1 cellular context compared by ENCODE assay signal in the genomic region with DNA sequence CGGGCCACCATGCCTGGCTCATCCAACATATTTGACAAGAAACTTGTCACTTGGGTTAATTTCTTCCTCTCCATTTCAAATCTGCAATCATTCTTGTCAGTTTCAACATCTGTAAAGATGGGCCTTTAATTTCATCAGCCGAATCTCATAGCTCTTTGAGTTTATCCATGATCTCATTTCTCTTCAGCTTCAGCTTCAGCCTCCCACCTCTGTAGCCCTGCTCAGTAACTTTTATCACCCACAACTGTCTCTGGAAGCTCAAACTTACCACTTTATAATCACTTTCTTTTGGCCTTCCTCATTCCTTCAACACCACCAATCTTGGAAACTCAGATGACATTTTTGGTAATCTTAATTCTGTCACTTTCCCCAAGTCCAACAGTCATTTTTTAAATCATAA.
TF ChIP-seq lines count a peak whose summit lies in the region.

No MANE protein-coding gene starts in this region.

TF ChIP-seq in K562, 482 proteins besides CTCF, POLR2A, EP300 and RAD21 (continued from another document):
- TF ChIP-seq ZNF175 (CRISPR knock-in tag; IDR thresholded peaks at IDR 0.05; ENCODE audit: low read depth) (peak; percentile 65; the same call in 1 of the 2 replicates), GABPA (tag; conservative IDR thresholded peaks at IDR 0.05; ENCODE audit: low read depth) (0 out of 2 replicates have a peak, but pooled peaks have one; percentile 7), DPF2 (IDR thresholded peaks at IDR 0.05) (peak; percentile 58; the same call in 1 of the 2 replicates), CBFA2T3 (IDR thresholded peaks at IDR 0.05) (no peak), SMARCA4 (IDR thresholded peaks at IDR 0.05) (0 out of 2 replicates have a peak, but pooled peaks have one; percentile 16), ATF7 (IDR thresholded peaks at IDR 0.05) (peak; percentile 74; the same call in 1 of the 2 replicates), SPI1 (IDR thresholded peaks at IDR 0.05; ENCODE audit: borderline replicate concordance, low read depth, low read length) (peak; percentile 51; the same call in 1 of the 2 replicates), TCF3 (CRISPR knock-in tag; IDR thresholded peaks at IDR 0.05) (peak; percentile 42; the same call in 1 of the 2 replicates), TEAD4 (IDR thresholded peaks at IDR 0.05; ENCODE audit: low read length) (peak; percentile 34; the same call in 1 of the 2 replicates), TEAD4 (CRISPR knock-in tag; IDR thresholded peaks at IDR 0.05; ENCODE audit: borderline replicate concordance) (no peak), COPS2 (conservative IDR thresholded peaks at IDR 0.05) (no peak), ZNF57 (CRISPR knock-in tag; IDR thresholded peaks at IDR 0.05) (no peak), ZNF224 (CRISPR knock-in tag; IDR thresholded peaks at IDR 0.05) (no peak), MEIS2 (IDR thresholded peaks at IDR 0.05; ENCODE audit: partially characterized antibody) (peak; percentile 64), FOSL1 (tag; conservative IDR thresholded peaks at IDR 0.05) (0 out of 2 replicates have a peak, but pooled peaks have one; percentile 20), JUND (IDR thresholded peaks at IDR 0.05; ENCODE audit: borderline replicate concordance, low read depth, low read length) (peak; percentile 44), JUND (tag; IDR thresholded peaks at IDR 0.05; ENCODE audit: borderline replicate concordance, low read depth, low read length) (no peak; the same call in 2 of the 3 replicates), MAZ (CRISPR knock-in tag; conservative IDR thresholded peaks at IDR 0.05 in 1 of 2, IDR thresholded peaks at IDR 0.05 in 1 of 2) (peak in 1 of 2 experiments; percentile 69; a peak in 2 of 4 replicates), CEBPG (CRISPR knock-in tag; IDR thresholded peaks at IDR 0.05) (0 out of 2 replicates have a peak, but pooled peaks have one; percentile 58), CEBPG (tag; conservative IDR thresholded peaks at IDR 0.05 in 1 of 2, IDR thresholded peaks at IDR 0.05 in 1 of 2) (peak in 1 of 2 experiments; percentile 64; a peak in 1 of 4 replicates), ELF1 (tag; IDR thresholded peaks at IDR 0.05) (0 out of 2 replicates have a peak, but pooled peaks have one; percentile 41), TBL1XR1 (IDR thresholded peaks at IDR 0.05; ENCODE audit: low read length in 2 of 2) (0 out of 4 replicates have a peak, but pooled peaks of 1 of the 2 experiments have one; percentile 24), ZZZ3 (IDR thresholded peaks at IDR 0.05) (no peak), ZNF384 (IDR thresholded peaks at IDR 0.05; ENCODE audit: low read depth, low read length) (no peak)
- TF ChIP-seq, protein P1, sequence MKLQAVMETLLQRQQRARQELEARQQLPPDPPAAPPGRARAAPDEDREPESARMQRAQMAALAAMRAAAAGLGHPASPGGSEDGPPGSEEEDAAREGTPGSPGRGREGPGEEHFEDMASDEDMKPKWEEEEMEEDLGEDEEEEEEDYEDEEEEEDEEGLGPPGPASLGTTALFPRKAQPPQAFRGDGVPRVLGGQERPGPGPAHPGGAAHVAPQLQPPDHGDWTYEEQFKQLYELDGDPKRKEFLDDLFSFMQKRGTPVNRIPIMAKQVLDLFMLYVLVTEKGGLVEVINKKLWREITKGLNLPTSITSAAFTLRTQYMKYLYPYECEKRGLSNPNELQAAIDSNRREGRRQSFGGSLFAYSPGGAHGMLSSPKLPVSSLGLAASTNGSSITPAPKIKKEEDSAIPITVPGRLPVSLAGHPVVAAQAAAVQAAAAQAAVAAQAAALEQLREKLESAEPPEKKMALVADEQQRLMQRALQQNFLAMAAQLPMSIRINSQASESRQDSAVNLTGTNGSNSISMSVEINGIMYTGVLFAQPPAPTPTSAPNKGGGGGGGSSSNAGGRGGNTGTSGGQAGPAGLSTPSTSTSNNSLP (IDR thresholded peaks at IDR 0.05; ENCODE audit: borderline replicate concordance, low read depth, low read length): peak; percentile 62; the same call in 1 of the 2 replicates
- TF ChIP-seq, protein P2, sequence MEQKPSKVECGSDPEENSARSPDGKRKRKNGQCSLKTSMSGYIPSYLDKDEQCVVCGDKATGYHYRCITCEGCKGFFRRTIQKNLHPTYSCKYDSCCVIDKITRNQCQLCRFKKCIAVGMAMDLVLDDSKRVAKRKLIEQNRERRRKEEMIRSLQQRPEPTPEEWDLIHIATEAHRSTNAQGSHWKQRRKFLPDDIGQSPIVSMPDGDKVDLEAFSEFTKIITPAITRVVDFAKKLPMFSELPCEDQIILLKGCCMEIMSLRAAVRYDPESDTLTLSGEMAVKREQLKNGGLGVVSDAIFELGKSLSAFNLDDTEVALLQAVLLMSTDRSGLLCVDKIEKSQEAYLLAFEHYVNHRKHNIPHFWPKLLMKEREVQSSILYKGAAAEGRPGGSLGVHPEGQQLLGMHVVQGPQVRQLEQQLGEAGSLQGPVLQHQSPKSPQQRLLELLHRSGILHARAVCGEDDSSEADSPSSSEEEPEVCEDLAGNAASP (IDR thresholded peaks at IDR 0.05): no peak
- TF ChIP-seq, protein P3, sequence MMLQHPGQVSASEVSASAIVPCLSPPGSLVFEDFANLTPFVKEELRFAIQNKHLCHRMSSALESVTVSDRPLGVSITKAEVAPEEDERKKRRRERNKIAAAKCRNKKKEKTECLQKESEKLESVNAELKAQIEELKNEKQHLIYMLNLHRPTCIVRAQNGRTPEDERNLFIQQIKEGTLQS (IDR thresholded peaks at IDR 0.05): peak; percentile 68; the same call in 1 of the 2 replicates
- TF ChIP-seq, protein P3 (CRISPR knock-in tag; conservative IDR thresholded peaks at IDR 0.05): no peak
- TF ChIP-seq, protein P4, sequence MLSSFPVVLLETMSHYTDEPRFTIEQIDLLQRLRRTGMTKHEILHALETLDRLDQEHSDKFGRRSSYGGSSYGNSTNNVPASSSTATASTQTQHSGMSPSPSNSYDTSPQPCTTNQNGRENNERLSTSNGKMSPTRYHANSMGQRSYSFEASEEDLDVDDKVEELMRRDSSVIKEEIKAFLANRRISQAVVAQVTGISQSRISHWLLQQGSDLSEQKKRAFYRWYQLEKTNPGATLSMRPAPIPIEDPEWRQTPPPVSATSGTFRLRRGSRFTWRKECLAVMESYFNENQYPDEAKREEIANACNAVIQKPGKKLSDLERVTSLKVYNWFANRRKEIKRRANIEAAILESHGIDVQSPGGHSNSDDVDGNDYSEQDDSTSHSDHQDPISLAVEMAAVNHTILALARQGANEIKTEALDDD (IDR thresholded peaks at IDR 0.05): peak; percentile 72
- TF ChIP-seq, protein P5, sequence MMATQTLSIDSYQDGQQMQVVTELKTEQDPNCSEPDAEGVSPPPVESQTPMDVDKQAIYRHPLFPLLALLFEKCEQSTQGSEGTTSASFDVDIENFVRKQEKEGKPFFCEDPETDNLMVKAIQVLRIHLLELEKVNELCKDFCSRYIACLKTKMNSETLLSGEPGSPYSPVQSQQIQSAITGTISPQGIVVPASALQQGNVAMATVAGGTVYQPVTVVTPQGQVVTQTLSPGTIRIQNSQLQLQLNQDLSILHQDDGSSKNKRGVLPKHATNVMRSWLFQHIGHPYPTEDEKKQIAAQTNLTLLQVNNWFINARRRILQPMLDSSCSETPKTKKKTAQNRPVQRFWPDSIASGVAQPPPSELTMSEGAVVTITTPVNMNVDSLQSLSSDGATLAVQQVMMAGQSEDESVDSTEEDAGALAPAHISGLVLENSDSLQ (IDR thresholded peaks at IDR 0.05): peak; percentile 23; the same call in 1 of the 2 replicates
